ENCODE assay signal across 9 cellular contexts in the genomic region with DNA sequence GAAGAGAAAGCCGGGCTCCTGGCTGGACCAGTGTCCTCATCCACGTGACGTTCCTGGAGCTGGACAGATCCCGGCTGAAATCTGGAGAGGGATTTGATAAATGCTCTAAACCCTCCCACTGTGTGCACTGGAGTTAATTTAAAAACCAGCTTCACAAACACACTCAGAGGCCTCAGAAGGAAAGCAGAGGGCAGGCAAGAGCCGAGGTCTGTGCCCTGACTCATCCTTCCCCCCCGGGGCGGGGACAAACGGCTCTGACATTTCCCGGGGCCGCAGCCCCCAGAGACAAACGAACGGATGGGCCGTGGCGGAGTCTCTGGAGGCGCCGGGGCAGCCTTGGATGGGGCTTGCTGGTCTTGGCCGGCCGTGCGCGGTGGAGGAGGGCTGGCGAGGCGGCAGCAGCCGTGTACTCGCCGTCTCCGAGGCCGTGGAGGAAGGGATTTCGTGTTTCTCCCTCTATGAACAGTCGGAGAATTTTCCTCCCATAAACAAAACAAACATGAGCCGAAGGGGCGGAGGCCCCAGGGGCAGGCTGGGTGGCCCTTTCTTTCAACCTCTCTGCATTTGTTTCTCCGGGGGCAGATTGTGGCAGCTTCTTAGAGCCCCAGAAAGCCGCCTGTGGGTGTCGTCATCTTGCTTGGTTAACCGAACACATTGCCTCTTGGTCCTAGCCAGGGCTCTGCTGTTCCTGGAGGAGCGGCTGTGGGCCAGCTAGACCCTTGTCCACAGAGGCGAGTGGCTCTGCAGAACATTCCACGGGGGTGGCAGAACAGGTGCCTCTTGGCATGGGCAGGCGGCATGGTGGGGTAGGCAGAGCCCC.
A peak's percentile ranks its signal among the peaks of the same experiment; 100 is the strongest.
DNase-seq lines count a peak whose midpoint lies in the region; FAIRE-seq and TF ChIP-seq lines count a peak whose summit lies in the region.
"Had no signal": no experiment of that assay in that cellular context is flagged by ENCODE, and none has a peak within 500 bp of the region (broad histone marks: within the 10 kb centered on the region; RNA-seq: fewer than 3 reads in every experiment).

No MANE protein-coding gene starts in this region.

- peak overlapping the region; percentile 39 for H3K4me3 Mint-ChIP-seq in activated CD4-positive, alpha-beta memory T cell treated with anti-CD3 and anti-CD28 coated beads for 36 hours

- no TSS peak for BruUV-seq in A673 (replicated peaks; lab: Mats Ljungman, UMichigan)

- no peaks in the 10 kb centered on the region for H3K9me3 ChIP-seq in A673 (ENCODE audit: low read depth, low read length, poor library complexity, severe bottlenecking)

- H3K9me3 Mint-ChIP-seq in activated CD4-positive, alpha-beta memory T cell treated with anti-CD3 and anti-CD28 coated beads for 36 hours = peaks cover 5% of the 10 kb centered on the region

- POLR2A ChIA-PET in activated CD4-positive, alpha-beta memory T cell treated with anti-CD3 and anti-CD28 coated beads for 36 hours (lab: Charles Lee) = no interaction called here
- POLR2A ChIA-PET in A673 (lab: Charles Lee; ENCODE audit: low non-redundant PET) = no interaction called here

- H3K36me3 Mint-ChIP-seq in activated CD4-positive, alpha-beta memory T cell treated with anti-CD3 and anti-CD28 coated beads for 36 hours = no peaks in the 10 kb centered on the region

- CTCF ChIA-PET in activated CD4-positive, alpha-beta memory T cell treated with anti-CD3 and anti-CD28 coated beads for 36 hours (lab: Charles Lee) = interaction anchor here (0.6 to 1.5 kb wide), 4 partner anchors 53 to 405 kb away, joined by 3 to 7 read pairs (median 6); no protein-coding TSS in a partner anchor
- CTCF ChIA-PET in A673 (lab: Charles Lee) = no interaction called here

- peaks cover 15% of the 10 kb centered on the region for H3K27me3 Mint-ChIP-seq in activated CD4-positive, alpha-beta memory T cell treated with anti-CD3 and anti-CD28 coated beads for 36 hours

- peak; percentile 45 for DNase-seq in DMS 273 (lab: John Stamatoyannopoulos, UW; ENCODE audit: unreplicated experiment)
- DNase-seq in DMS 273 treated with DMSO at 0.1 percent for 48 hours (lab: John Stamatoyannopoulos, UW) = no peak
- peak; percentile 67 for DNase-seq in activated CD4-positive, alpha-beta memory T cell treated with anti-CD3 and anti-CD28 coated beads for 36 hours
- DNase-seq in epithelial cell of proximal tubule (ENCODE audit: low read depth) = no peak
- peak; percentile 47 for DNase-seq in mucosa of gallbladder (ENCODE audit: low spot score)
- peak; percentile 36 to 60 for DNase-seq in stimulated activated CD8-positive, alpha-beta memory T cell treated with anti-CD3 and anti-CD28 coated beads, Interleukin-7, amount 100 ng/mL, for 48 hours (ENCODE audit: extremely low read depth in 1 of 2, low read depth in 1 of 2)
- DNase-seq in A673 (ENCODE audit: low spot score) = no peak
- no peak for DNase-seq in D721Med (ENCODE audit: insufficient read length, low spot score)

- intact Hi-C loops in activated CD4-positive, alpha-beta memory T cell treated with anti-CD3 and anti-CD28 coated beads for 36 hours (cut with micrococcal nuclease) = loop anchor here (5.0 to 10.0 kb wide), 2 partner anchors 177 to 409 kb away; no protein-coding TSS in a partner anchor
- intact Hi-C loops in A673 (cut with micrococcal nuclease; ENCODE audit: unreplicated experiment) = no loop called here

- H3K4me3 ChIP-seq in epithelial cell of proximal tubule (ENCODE audit: low read depth, low read length) (peak overlapping the region; percentile 43), A673 (ENCODE audit: low read depth, low read length, poor library complexity, severe bottlenecking) (no peak overlapping the region)

- H3K4me1 Mint-ChIP-seq in activated CD4-positive, alpha-beta memory T cell treated with anti-CD3 and anti-CD28 coated beads for 36 hours (ENCODE audit: low read depth) = peaks cover 4% of the 10 kb centered on the region

- no peaks in the 10 kb centered on the region for H3K4me1 ChIP-seq in A673 (ENCODE audit: insufficient read depth, low read length, poor library complexity, severe bottlenecking)

- H3K27ac ChIP-seq in A673 (ENCODE audit: low read depth, low read length, poor library complexity, severe bottlenecking) = no peak overlapping the region

- no peaks in the 10 kb centered on the region for H3K36me3 ChIP-seq in A673 (ENCODE audit: insufficient read depth, low read length, poor library complexity, severe bottlenecking)

- TF ChIP-seq CTCF in epithelial cell of proximal tubule (conservative IDR thresholded peaks at IDR 0.05; ENCODE audit: low read depth, low read length) (peak; percentile 23), A673 (conservative IDR thresholded peaks at IDR 0.05; ENCODE audit: low read depth, low read length) (no peak), D721Med (IDR thresholded peaks at IDR 0.05; ENCODE audit: insufficient read depth, missing control alignments) (no peak)

- H3K27ac Mint-ChIP-seq in activated CD4-positive, alpha-beta memory T cell treated with anti-CD3 and anti-CD28 coated beads for 36 hours = no peak overlapping the region

- H3K27me3 ChIP-seq in A673 (replicated peaks; ENCODE audit: insufficient read depth, low read depth, low read length, poor library complexity) = no peaks in the 10 kb centered on the region

- no peak for FAIRE-seq in D721Med (lab: Jason Lieb, UNC)
- FAIRE-seq: A204.1 had no signal

Comparison
In these comparisons a context has a peak if more than half of its experiments do, and no peak if none do; other contexts are left out.
1. DNase-seq: peak in DMS 273 (single experiment), activated CD4-positive, alpha-beta memory T cell treated with anti-CD3 and anti-CD28 coated beads for 36 hours (single experiment), mucosa of gallbladder (single experiment) and stimulated activated CD8-positive, alpha-beta memory T cell treated with anti-CD3 and anti-CD28 coated beads, Interleukin-7, amount 100 ng/mL, for 48 hours (2 of 2); none in DMS 273 treated with DMSO at 0.1 percent for 48 hours (single experiment), epithelial cell of proximal tubule (single experiment), A673 (single experiment) and D721Med (single experiment).